ENCODE assay signal across 7 cellular contexts in the genomic region with DNA sequence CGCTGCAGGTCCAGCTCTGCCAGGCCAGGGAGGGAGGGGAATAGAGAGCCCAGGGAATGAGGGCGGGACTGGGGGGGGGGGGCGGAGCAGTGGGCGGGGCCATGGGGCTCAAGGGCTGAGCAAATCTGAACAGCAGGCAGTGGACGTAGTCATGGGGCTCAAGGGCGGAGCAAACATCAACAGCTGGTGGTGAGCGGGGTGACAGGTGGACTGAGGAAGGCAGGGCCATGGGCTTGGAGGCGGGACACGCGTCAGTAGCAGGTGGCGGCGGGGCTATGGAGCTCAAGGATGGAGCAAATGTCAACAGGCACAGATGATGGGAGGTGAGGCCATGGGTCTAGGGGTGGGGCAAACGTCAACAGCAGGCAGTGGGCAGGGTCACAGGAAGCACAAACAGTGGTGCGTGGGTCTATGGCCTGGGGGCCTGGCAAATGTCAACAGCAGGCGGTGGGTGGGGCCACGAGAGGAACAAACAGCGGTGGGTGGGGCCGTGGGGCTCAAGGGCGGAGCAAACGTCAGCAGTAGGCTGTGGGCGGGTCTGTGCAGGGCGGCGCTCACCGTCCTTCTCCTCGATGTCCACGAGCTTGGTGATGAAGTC.
DNase-seq lines count a peak whose midpoint lies in the region; ATAC-seq lines count a peak whose summit lies in the region.
"Not testable (repeated sequence)": the region's sequence is repeated elsewhere in the genome, so short reads cannot be mapped to it uniquely, and the experiment has no call there.

No MANE protein-coding gene starts in this region.

- in situ Hi-C loops in T47D (cut with HindIII; ENCODE audit: low pct_unique_long_range_greater_than_20kb, low sequenced_read_pairs) = not testable (repeated sequence)

- H3K27me3 ChIP-seq in iPS-18a (ENCODE audit: control insufficient read depth, insufficient read depth, low read length) = peaks cover 25% of the 10 kb centered on the region

- peak overlapping the region; percentile 24 for H3K4me3 ChIP-seq in iPS-18a (ENCODE audit: low read length)
- H3K4me3 ChIP-seq in skeletal muscle cell (ENCODE audit: low read depth, low read length) = not testable (repeated sequence)

- DNase-seq in NCI-H2227 (lab: John Stamatoyannopoulos, UW; ENCODE audit: unreplicated experiment) (peak; percentile 82), T47D (ENCODE audit: low read depth in 1 of 2, low spot score in 1 of 2) (peak; percentile 74 to 98), skeletal muscle cell (ENCODE audit: low read depth) (peak; percentile 28)
- DNase-seq in activated CD4-positive, CD25-positive, alpha-beta regulatory T cell treated with anti-CD3 and anti-CD28 coated beads, Interleukin-2, amount 50 U/mL, for 72 hours = peak; percentile 90

- not testable (repeated sequence) for H3K9me3 ChIP-seq in iPS-18a (ENCODE audit: control insufficient read depth, low read depth, low read length)

- peak; percentile 70 for ATAC-seq in GM18868 (IDR thresholded peaks at IDR 0.05; ENCODE audit: unreplicated experiment)
- ATAC-seq in HG03064 (IDR thresholded peaks at IDR 0.05; ENCODE audit: low read depth, unreplicated experiment) = peak; percentile 63

- not testable (repeated sequence) for H3K9ac ChIP-seq in iPS-18a (ENCODE audit: low read length)

- H3K36me3 ChIP-seq in iPS-18a (ENCODE audit: control insufficient read depth, low read depth, low read length) = not testable (repeated sequence)

- not testable (repeated sequence) for H3K4me1 ChIP-seq in iPS-18a (ENCODE audit: control insufficient read depth, low read depth, low read length)

- H3K27ac ChIP-seq in iPS-18a (ENCODE audit: low read length) = not testable (repeated sequence)

Comparison
In these comparisons a context has a peak if more than half of its experiments do, and no peak if none do; other contexts are left out.
1. DNase-seq: peak in every context shown above with its lines; median percentile 90 in activated CD4-positive, CD25-positive, alpha-beta regulatory T cell treated with anti-CD3 and anti-CD28 coated beads, Interleukin-2, amount 50 U/mL, for 72 hours; 86 in T47D; 82 in NCI-H2227; 28 in skeletal muscle cell.